ENCODE assay signal across 18 cellular contexts in genomic region chr9:88567870-88568269, GRCh38.
A peak's percentile ranks its signal among the peaks of the same experiment; 100 is the strongest.
DNase-seq lines count a peak whose midpoint lies in the region; ATAC-seq, FAIRE-seq and TF ChIP-seq lines count a peak whose summit lies in the region.
"Had no signal": no experiment of that assay in that cellular context is flagged by ENCODE, and none has a peak within 500 bp of the region (broad histone marks: within the 10 kb centered on the region; RNA-seq: fewer than 3 reads in every experiment).

No MANE protein-coding gene starts in this region.

- H3K27me3 Mint-ChIP-seq in stimulated activated naive CD8-positive, alpha-beta T cell treated with anti-CD3 and anti-CD28 coated beads, Interleukin-15, amount 100 ng/mL, for 72 hours = peaks cover 7% of the 10 kb centered on the region

- H3K4me1 Mint-ChIP-seq in stimulated activated naive CD8-positive, alpha-beta T cell treated with anti-CD3 and anti-CD28 coated beads, Interleukin-15, amount 100 ng/mL, for 72 hours = no peaks in the 10 kb centered on the region

- no peak overlapping the region for H3K27ac Mint-ChIP-seq in stimulated activated naive CD8-positive, alpha-beta T cell treated with anti-CD3 and anti-CD28 coated beads, Interleukin-15, amount 100 ng/mL, for 72 hours
- H3K27ac Mint-ChIP-seq: naive thymus-derived CD4-positive, alpha-beta T cell had no signal

- TF ChIP-seq CTCF in brain microvascular endothelial cell (IDR thresholded peaks at IDR 0.05; ENCODE audit: low read depth, low read length, missing control alignments) = no peak

- no peak overlapping the region for H3K4me3 Mint-ChIP-seq in stimulated activated naive CD8-positive, alpha-beta T cell treated with anti-CD3 and anti-CD28 coated beads, Interleukin-15, amount 100 ng/mL, for 72 hours
- H3K4me3 Mint-ChIP-seq: naive thymus-derived CD4-positive, alpha-beta T cell had no signal

- no peaks in the 10 kb centered on the region for H3K9me3 Mint-ChIP-seq in stimulated activated naive CD8-positive, alpha-beta T cell treated with anti-CD3 and anti-CD28 coated beads, Interleukin-15, amount 100 ng/mL, for 72 hours
- H3K9me3 Mint-ChIP-seq: naive thymus-derived CD4-positive, alpha-beta T cell had no signal

- peak; percentile 8 for DNase-seq in stimulated activated CD4-positive, alpha-beta T cell treated with anti-CD3 and anti-CD28 coated beads, Interleukin-1b, Interleukin-23, amount 100 ng/mL, for 48 hours
- DNase-seq in stimulated activated CD4-positive, alpha-beta T cell treated with anti-CD3 and anti-CD28 coated beads, Interleukin-4, amount 100 ng/mL, for 4 hours = no peak
- DNase-seq in stimulated activated naive CD8-positive, alpha-beta T cell treated with anti-CD3 and anti-CD28 coated beads, Interleukin-15, amount 100 ng/mL, for 72 hours = peak in 1 of 2 donors; percentile 55
- DNase-seq in H54 (ENCODE audit: insufficient read length, low spot score) (no peak), brain microvascular endothelial cell (no peak)
- DNase-seq: activated gamma-delta T cell; AML-193; effector CD4-positive, alpha-beta T cell; lower lobe of right lung; NCI-H2029; NCI-H748 treated with DMSO at 0.1 percent for 48 hours; RPMI8226 had no signal

- no peak for FAIRE-seq in H54 (lab: Jason Lieb, UNC)
- FAIRE-seq: HTR-8/SVneo had no signal

- in situ Hi-C loops in brain microvascular endothelial cell (cut with HindIII; ENCODE audit: low pct_ligation_motif_present, low sequenced_read_pairs) = no loop called here

- H3K36me3 ChIP-seq in brain microvascular endothelial cell (replicated peaks) = no peaks in the 10 kb centered on the region
- H3K36me3 ChIP-seq: breast epithelium, lower lobe of right lung had no signal

- no peaks in the 10 kb centered on the region for H3K27me3 ChIP-seq in brain microvascular endothelial cell (replicated peaks)
- H3K27me3 ChIP-seq: breast epithelium had no signal

- peak; percentile 64 for ATAC-seq in GM21515 (IDR thresholded peaks at IDR 0.05; ENCODE audit: unreplicated experiment)
- peak; percentile 58 for ATAC-seq in HG03103 (IDR thresholded peaks at IDR 0.05; ENCODE audit: low read depth, unreplicated experiment)
- peak; percentile 99 for ATAC-seq in stimulated activated naive CD8-positive, alpha-beta T cell treated with anti-CD3 and anti-CD28 coated beads, Interleukin-15, amount 100 ng/mL, for 72 hours
- ATAC-seq in GM19328 (IDR thresholded peaks at IDR 0.05; ENCODE audit: unreplicated experiment) = no peak
- ATAC-seq: lower lobe of right lung; naive thymus-derived CD4-positive, alpha-beta T cell had no signal

- H3K4me3 ChIP-seq in brain microvascular endothelial cell (ENCODE audit: low read depth, low read length) = no peak overlapping the region
- H3K4me3 ChIP-seq: breast epithelium, lower lobe of right lung had no signal

- TF ChIP-seq POLR2A in H54 (IDR thresholded peaks at IDR 0.05; ENCODE audit: low read depth, low read length) = no peak

- H3K27ac ChIP-seq in brain microvascular endothelial cell = no peak overlapping the region
- H3K27ac ChIP-seq: breast epithelium, lower lobe of right lung had no signal
